Comparison of ENCODE assay signal across 8 cellular contexts in the genomic region with DNA sequence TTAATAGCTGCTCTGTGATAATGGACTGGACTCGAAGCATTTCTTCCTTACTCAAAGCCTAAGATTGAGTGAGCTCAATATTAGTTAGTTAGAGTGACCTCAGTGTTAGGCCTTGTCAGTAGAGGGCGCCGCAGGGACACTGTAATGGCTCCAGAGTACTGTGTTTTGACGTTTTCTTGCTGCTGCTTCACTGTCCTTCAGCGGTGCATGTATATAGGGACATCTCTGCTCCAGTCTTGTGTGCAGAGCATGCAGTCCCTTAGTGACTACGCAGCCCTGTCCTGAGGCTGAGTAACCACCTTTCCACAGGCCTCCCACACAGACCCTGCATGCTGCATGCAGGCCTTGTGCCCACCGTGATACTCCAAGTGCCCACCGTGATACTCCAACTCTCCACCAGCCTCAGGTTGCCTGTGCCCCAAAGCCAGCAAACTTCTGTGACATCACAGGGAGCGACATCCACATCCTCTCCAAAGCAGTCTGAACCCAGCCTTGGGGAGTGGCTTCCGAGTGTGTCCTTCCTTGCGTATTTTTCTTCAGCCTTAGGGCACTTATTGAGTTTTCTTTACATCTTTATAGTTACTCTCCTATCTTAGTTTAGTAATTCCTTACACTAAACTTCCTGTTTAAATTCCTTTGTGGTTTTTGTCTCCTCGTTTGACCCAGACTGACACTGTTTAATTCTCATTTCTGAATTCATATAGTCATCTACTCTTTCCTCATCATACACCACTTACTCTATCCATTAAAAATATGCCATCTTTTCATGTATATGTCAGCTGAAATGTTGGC.
DNase-seq lines count a peak whose midpoint lies in the region; FAIRE-seq and TF ChIP-seq lines count a peak whose summit lies in the region.

No MANE protein-coding gene starts in this region.

- H3K79me2 ChIP-seq in SU-DHL-6 (ENCODE audit: insufficient read depth, low read length): no peaks in the 10 kb centered on the region

- no peaks in the 10 kb centered on the region for H3K9me2 ChIP-seq in SU-DHL-6 (replicated peaks; ENCODE audit: insufficient read depth, low read length)

- H3K4me3 ChIP-seq in SU-DHL-6 (ENCODE audit: insufficient read depth, low read length, poor library complexity, severe bottlenecking) (no peak overlapping the region), astrocyte of the spinal cord (ENCODE audit: low read depth, low read length) (no peak overlapping the region)

- H3K27ac ChIP-seq in SU-DHL-6 (ENCODE audit: low read depth, low read length): no peak overlapping the region

- no peaks in the 10 kb centered on the region for H3F3A ChIP-seq in SU-DHL-6 (ENCODE audit: insufficient read depth)

- peak; percentile 88 for TF ChIP-seq CTCF in D721Med (IDR thresholded peaks at IDR 0.05; ENCODE audit: insufficient read depth, missing control alignments)
- peak; percentile 93 for TF ChIP-seq CTCF in SU-DHL-6 (IDR thresholded peaks at IDR 0.05; ENCODE audit: insufficient read depth, low read length, poor library complexity, severe bottlenecking)
- TF ChIP-seq CTCF in astrocyte of the spinal cord (IDR thresholded peaks at IDR 0.05; ENCODE audit: low read depth, low read length): peak; percentile 74

- H3K4me2 ChIP-seq in SU-DHL-6 (ENCODE audit: low read depth, low read length, poor library complexity, severe bottlenecking): no peak overlapping the region

- no peak overlapping the region for H3K9ac ChIP-seq in SU-DHL-6 (ENCODE audit: low read length)

- H2AFZ ChIP-seq in SU-DHL-6 (ENCODE audit: low read depth, low read length, severe bottlenecking): no peak overlapping the region

- FAIRE-seq in D721Med (lab: Jason Lieb, UNC): peak; percentile 90

- H3K27me3 ChIP-seq in SU-DHL-6 (ENCODE audit: low read length): no peaks in the 10 kb centered on the region

- H4K20me1 ChIP-seq in SU-DHL-6 (ENCODE audit: low read depth, low read length): peaks cover 31% of the 10 kb centered on the region

- H3K36me3 ChIP-seq in SU-DHL-6 (ENCODE audit: low read length): no peaks in the 10 kb centered on the region

- H3K9me3 ChIP-seq in SU-DHL-6 (ENCODE audit: insufficient read depth, low read length): no peaks in the 10 kb centered on the region

- in situ Hi-C loops in astrocyte of the spinal cord (cut with HindIII; ENCODE audit: low sequenced_read_pairs): no loop called here

- DNase-seq in D721Med (ENCODE audit: insufficient read length, low spot score) (peak; percentile 19), H4 (ENCODE audit: low spot score) (peak; percentile 88), NCI-H1436 (lab: John Stamatoyannopoulos, UW) (peak; percentile 84), astrocyte of the spinal cord (ENCODE audit: low read depth, low spot score) (peak; percentile 42), islet precursor cell (peak; percentile 89), cortex of kidney (lab: John Stamatoyannopoulos, UW) (no peak)
- peak; percentile 7 for DNase-seq in stimulated activated CD4-positive, alpha-beta T cell treated with anti-CD3 and anti-CD28 coated beads, Interleukin-2, amount 100 ng/mL, for 4 hours (ENCODE audit: low read depth)
